ENCODE assay signal across 1 cellular context in the genomic region with DNA sequence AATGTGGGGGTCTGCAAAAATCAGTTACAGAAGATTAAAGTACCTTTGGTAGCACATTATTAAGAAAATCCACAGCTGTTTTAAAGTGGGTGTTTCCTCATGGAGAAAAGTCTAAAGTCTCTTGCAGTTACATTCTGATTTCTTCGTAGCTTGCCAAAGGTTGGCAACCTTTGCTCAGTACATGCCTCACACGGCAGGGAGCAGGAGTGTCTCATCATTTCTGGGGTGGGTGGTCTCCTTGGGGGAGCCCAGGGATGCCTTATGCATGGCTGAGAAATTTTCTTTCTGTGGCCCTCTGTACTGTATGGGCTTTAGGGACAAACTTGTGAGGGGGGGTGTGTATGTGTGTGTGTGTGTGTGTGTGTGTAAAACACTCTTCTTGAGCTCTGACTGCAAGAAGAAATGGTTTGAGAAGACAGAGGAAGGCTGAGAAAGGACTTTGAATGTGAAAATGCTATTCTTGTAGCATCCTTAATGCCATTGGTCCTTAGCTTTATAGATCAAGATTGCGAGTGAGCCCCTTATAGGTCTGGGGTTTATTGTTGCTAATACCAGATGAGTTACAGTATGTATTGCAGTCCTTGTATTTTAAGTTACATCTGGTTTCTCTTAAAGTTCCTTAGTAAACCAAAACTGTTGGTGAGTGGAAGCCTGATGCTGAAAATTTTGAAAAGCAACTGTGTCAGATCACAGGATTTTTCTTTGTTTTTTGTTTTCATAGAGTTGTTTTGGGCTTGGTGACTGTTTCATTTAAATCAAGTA.
TF ChIP-seq lines count a peak whose summit lies in the region.

No MANE protein-coding gene starts in this region.

TF ChIP-seq in HEK293, 187 proteins besides CTCF, POLR2A, EP300 and RAD21 (continued from another document):
- TF ChIP-seq, protein P1, sequence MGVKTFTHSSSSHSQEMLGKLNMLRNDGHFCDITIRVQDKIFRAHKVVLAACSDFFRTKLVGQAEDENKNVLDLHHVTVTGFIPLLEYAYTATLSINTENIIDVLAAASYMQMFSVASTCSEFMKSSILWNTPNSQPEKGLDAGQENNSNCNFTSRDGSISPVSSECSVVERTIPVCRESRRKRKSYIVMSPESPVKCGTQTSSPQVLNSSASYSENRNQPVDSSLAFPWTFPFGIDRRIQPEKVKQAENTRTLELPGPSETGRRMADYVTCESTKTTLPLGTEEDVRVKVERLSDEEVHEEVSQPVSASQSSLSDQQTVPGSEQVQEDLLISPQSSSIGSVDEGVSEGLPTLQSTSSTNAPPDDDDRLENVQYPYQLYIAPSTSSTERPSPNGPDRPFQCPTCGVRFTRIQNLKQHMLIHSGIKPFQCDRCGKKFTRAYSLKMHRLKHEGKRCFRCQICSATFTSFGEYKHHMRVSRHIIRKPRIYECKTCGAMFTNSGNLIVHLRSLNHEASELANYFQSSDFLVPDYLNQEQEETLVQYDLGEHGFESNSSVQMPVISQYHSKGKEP (tag by site-specific recombination; IDR thresholded peaks at IDR 0.05) = no peak
